20 cellular contexts compared by ENCODE assay signal in genomic region chr2:240364582-240364960, GRCh38.
DNase-seq lines count a peak whose midpoint lies in the region; ATAC-seq and TF ChIP-seq lines count a peak whose summit lies in the region.
"Had no signal": no experiment of that assay in that cellular context is flagged by ENCODE, and none has a peak within 500 bp of the region (broad histone marks: within the 10 kb centered on the region; RNA-seq: fewer than 3 reads in every experiment).

No MANE protein-coding gene starts in this region.

- H3K9me3 ChIP-seq in thyroid gland: no peaks in the 10 kb centered on the region

- no peak for TF ChIP-seq CTCF in thyroid gland (IDR thresholded peaks at IDR 0.05)

- peaks cover 0 to 14% of the 10 kb centered on the region in 2 donors for H3K4me1 ChIP-seq in thyroid gland

- H3K4me3 ChIP-seq in thyroid gland (replicated peaks in 1 of 3): no peak overlapping the region
- H3K4me3 ChIP-seq: GM12878 had no signal

- 73% methylated on average over 6 of the region's 16 CpGs; no CpG with 5 or more reads in 1 of the 2 donors for WGBS in thyroid gland, 2 donors

- no peaks in the 10 kb centered on the region for H3K27me3 ChIP-seq in thyroid gland

- peak; percentile 18 for ATAC-seq in left cardiac atrium
- ATAC-seq in Right ventricle myocardium inferior: no peak
- no peak for ATAC-seq in HG03469 (IDR thresholded peaks at IDR 0.05; ENCODE audit: unreplicated experiment)
- ATAC-seq: GM12878, HCT116 had no signal

- H3K36me3 ChIP-seq in thyroid gland: no peaks in the 10 kb centered on the region

- no peak overlapping the region for H3K27ac ChIP-seq in thyroid gland

- no peak for DNase-seq in left cardiac atrium
- no peak for DNase-seq in Right ventricle myocardium inferior (ENCODE audit: missing footprints)
- peak; percentile 44 for DNase-seq in astrocyte of the hippocampus (ENCODE audit: low read depth, low spot score)
- peak; percentile 46 for DNase-seq in left kidney (ENCODE audit: low read depth, low spot score)
- peak; percentile 28 to 52 for DNase-seq in thyroid gland
- no peak for DNase-seq in NCI-H748 treated with DMSO at 0.1 percent for 48 hours (lab: John Stamatoyannopoulos, UW)
- DNase-seq in foreskin melanocyte: no peak
- DNase-seq: Calu3; CD4-positive, alpha-beta memory T cell; EL; GOT3; Karpas-422; NCI-H1048; NCI-H1436 treated with DMSO at 0.1 percent for 48 hours; NCI-H2029; NCI-H345; NCI-H524 treated with DMSO at 0.1 percent for 48 hours had no signal

- intact Hi-C loops in left cardiac atrium (cut with DNase I): no loop called here
- intact Hi-C loops in Right ventricle myocardium inferior (cut with DNase I): no loop called here
- intact Hi-C loops in thyroid gland (cut with DNase I): no loop called here

- no peak for TF ChIP-seq POLR2A in thyroid gland (IDR thresholded peaks at IDR 0.05)

Comparison
In these comparisons a context has a peak if more than half of its experiments do, and no peak if none do; other contexts are left out.
1. ATAC-seq: peak in left cardiac atrium (2 of 2); none in Right ventricle myocardium inferior (single experiment) and HG03469 (single experiment).
2. DNase-seq: peak in astrocyte of the hippocampus (single experiment), left kidney (single experiment) and thyroid gland (2 of 2); none in left cardiac atrium (single experiment), Right ventricle myocardium inferior (single experiment), NCI-H748 treated with DMSO at 0.1 percent for 48 hours (single experiment) and foreskin melanocyte (single experiment).